ENCODE assay signal across 32 cellular contexts in genomic region chr2:118505436-118505835, GRCh38.
"Had no signal": no experiment of that assay in that cellular context is flagged by ENCODE, and none has a peak within 500 bp of the region (broad histone marks: within the 10 kb centered on the region; RNA-seq: fewer than 3 reads in every experiment).

No MANE protein-coding gene starts in this region.

- FAIRE-seq: TTC549 had no signal

- ATAC-seq: activated CD8-positive, alpha-beta T cell treated with anti-CD3 and anti-CD28 coated beads for 36 hours; activated naive CD4-positive, alpha-beta T cell treated with anti-CD3 and anti-CD28 coated beads, Interleukin-2, amount 50 U/mL, for 72 hours; activated T-cell treated with anti-CD3 and anti-CD28 coated beads, Interleukin-2, amount 50 U/mL, for 4 hours; activated T-cell treated with anti-CD3 and anti-CD28 coated beads, Interleukin-2, amount 50 U/mL, for 72 hours; activated T-helper 17 cell treated with anti-CD3 and anti-CD28 coated beads, Interleukin-2, amount 50 U/mL, for 72 hours; body of pancreas had no signal

- H3K9me3 ChIP-seq: adrenal gland, body of pancreas, breast epithelium had no signal

- H3K4me1 ChIP-seq: adrenal gland, body of pancreas, breast epithelium had no signal

- DNase-seq: activated B cell treated with CpG ODN at 0.5 μM for 24 hours; activated CD4-positive, alpha-beta memory T cell treated with anti-CD3 and anti-CD28 coated beads for 36 hours; activated CD4-positive, alpha-beta T cell treated with anti-CD3 and anti-CD28 coated beads for 4 hours; activated CD4-positive, alpha-beta T cell treated with anti-CD3 and anti-CD28 coated beads, Interleukin-2, amount 50 U/mL, for 1 hour; activated CD4-positive, alpha-beta T cell treated with anti-CD3 and anti-CD28 coated beads, Interleukin-2, amount 50 U/mL, for 4 hours; activated CD4-positive, CD25-positive, alpha-beta regulatory T cell treated with anti-CD3 and anti-CD28 coated beads, Interleukin-2, amount 50 U/mL, for 72 hours; activated CD8-positive, alpha-beta memory T cell treated with anti-CD3 and anti-CD28 coated beads, Interleukin-2, amount 50 U/mL, for 4 hours; activated CD8-positive, alpha-beta T cell treated with anti-CD3 and anti-CD28 coated beads for 36 hours; activated effector memory CD4-positive, alpha-beta T cell treated with anti-CD3 and anti-CD28 coated beads, Interleukin-2, amount 50 U/mL, for 16 hours; activated gamma-delta T cell treated with Interleukin-2 at 50 U/mL for 16 hours; activated naive CD4-positive, alpha-beta T cell; activated naive CD4-positive, alpha-beta T cell treated with anti-CD3 and anti-CD28 coated beads for 36 hours; activated naive CD4-positive, alpha-beta T cell treated with anti-CD3 and anti-CD28 coated beads, Interleukin-2, amount 50 U/mL, for 16 hours; activated naive CD8-positive, alpha-beta T cell treated with anti-CD3 and anti-CD28 coated beads for 36 hours; activated T-cell treated with anti-CD3 and anti-CD28 coated beads for 4 hours; activated T-cell treated with anti-CD3 and anti-CD28 coated beads, Interleukin-2, amount 50 U/mL, for 1 hour; activated T-cell treated with anti-CD3 and anti-CD28 coated beads, Interleukin-2, amount 50 U/mL, for 4 hours; activated T-cell treated with anti-CD3 and anti-CD28 coated beads, Interleukin-2, amount 50 U/mL, for 72 hours; adrenal gland; amniotic stem cell; aorta; body of pancreas; brain microvascular endothelial cell; cerebellar nuclear complex; T-helper 1 cell; T-helper 2 cell; T-helper 9 cell had no signal

- H3K4me3 ChIP-seq: adrenal gland, body of pancreas, breast epithelium had no signal

- H3K27me3 ChIP-seq: body of pancreas, brain microvascular endothelial cell had no signal

- H3K36me3 ChIP-seq: adrenal gland, brain microvascular endothelial cell, breast epithelium had no signal

- H3K27ac ChIP-seq: adrenal gland, body of pancreas, brain microvascular endothelial cell, breast epithelium, VCaP had no signal
